In the genomic region with DNA sequence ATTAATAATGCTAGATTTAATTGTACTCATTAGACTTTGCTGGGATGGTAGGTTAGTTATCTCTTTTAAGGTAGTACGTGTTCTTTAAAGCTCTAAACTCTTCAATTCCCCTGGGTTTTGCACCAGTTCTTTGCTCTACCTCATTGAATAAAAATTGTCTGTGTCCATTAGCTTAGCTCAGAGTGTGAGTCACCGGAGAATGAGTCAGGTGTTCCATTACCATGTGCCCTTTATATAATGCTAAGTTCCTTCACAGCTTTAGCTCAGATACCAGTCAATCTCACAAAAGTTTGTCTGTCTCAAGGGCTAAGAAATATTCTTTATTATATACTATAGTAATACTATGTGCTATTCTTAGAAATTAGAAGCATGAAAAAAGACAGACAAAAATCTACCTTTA, we compare ENCODE assay signal across 15 cellular contexts.
DNase-seq lines count a peak whose midpoint lies in the region; ATAC-seq, FAIRE-seq and TF ChIP-seq lines count a peak whose summit lies in the region.
"Had no signal": no experiment of that assay in that cellular context is flagged by ENCODE, and none has a peak within 500 bp of the region (broad histone marks: within the 10 kb centered on the region; RNA-seq: fewer than 3 reads in every experiment).

No MANE protein-coding gene starts in this region.

- H3K27ac Mint-ChIP-seq in activated T-helper 2 cell treated with anti-CD3 and anti-CD28 coated beads, Interferon-gamma antibody, Interleukin-2, Interleukin-4, amounts not matched to agents 10 μg/mL and 5 μg/mL and 100 μg/mL, durations not matched to agents 14 hours and 24 hours and 36 hours: no peak overlapping the region
- H3K27ac Mint-ChIP-seq: immature natural killer cell; stimulated activated naive B cell treated with anti-CD40 and anti-IgM and Interleukin-4, amounts not matched to agents 10 μg/mL and 1 μg/mL and 100 μg/mL, for 72 hours had no signal

- ATAC-seq in HG02885 (IDR thresholded peaks at IDR 0.05; ENCODE audit: poor library complexity, unreplicated experiment): no peak
- no peak for ATAC-seq in stimulated activated naive CD8-positive, alpha-beta T cell treated with anti-CD3 and anti-CD28 coated beads, Interleukin-15, Interleukin-2, amounts not matched to agents 100 U/mL and 50 U/mL, for 24 hours
- ATAC-seq in HG03097 (IDR thresholded peaks at IDR 0.05; ENCODE audit: low FRiP score, unreplicated experiment): no peak
- ATAC-seq: stimulated activated naive B cell treated with anti-CD40 and anti-IgM and Interleukin-4, amounts not matched to agents 10 μg/mL and 1 μg/mL and 100 μg/mL, for 72 hours had no signal

- H3K9me3 ChIP-seq in keratinocyte (ENCODE audit: control insufficient read depth, low read depth, low read length): no peaks in the 10 kb centered on the region
- H3K9me3 ChIP-seq: Peyer's patch, sigmoid colon had no signal

- H3K27ac ChIP-seq in keratinocyte (ENCODE audit: control insufficient read depth, insufficient read depth, low read length): no peak overlapping the region
- H3K27ac ChIP-seq: Peyer's patch, sigmoid colon had no signal

- no peaks in the 10 kb centered on the region for H3K79me2 ChIP-seq in keratinocyte (ENCODE audit: control insufficient read depth, insufficient read depth, low read length)

- H4K20me1 ChIP-seq in keratinocyte (ENCODE audit: control insufficient read depth, extremely low read depth, insufficient read depth, low read length): no peaks in the 10 kb centered on the region

- in situ Hi-C loops in astrocyte of the spinal cord (cut with HindIII; ENCODE audit: low sequenced_read_pairs): no loop called here

- intact Hi-C loops in activated T-helper 2 cell treated with anti-CD3 and anti-CD28 coated beads, Interferon-gamma antibody, Interleukin-2, Interleukin-4, amounts not matched to agents 10 μg/mL and 5 μg/mL and 100 μg/mL, durations not matched to agents 14 hours and 24 hours and 36 hours (cut with micrococcal nuclease): no loop called here

- H3K4me1 ChIP-seq in keratinocyte (ENCODE audit: control insufficient read depth, extremely low read depth, insufficient read depth, low read length): peaks cover 8% of the 10 kb centered on the region

- no peaks in the 10 kb centered on the region for H3K27me3 ChIP-seq in keratinocyte (ENCODE audit: control insufficient read depth, extremely low read depth, insufficient read depth, low read length)
- H3K27me3 ChIP-seq: Peyer's patch, sigmoid colon had no signal

- POLR2A ChIA-PET in AG04449 (lab: Yijun Ruan, JAX): interaction anchor here (1.1 to 1.2 kb wide), 2 partner anchors 11 to 14 kb away, joined by 3 to 4 read pairs; no protein-coding TSS in a partner anchor

- H3K9me3 Mint-ChIP-seq in activated T-helper 2 cell treated with anti-CD3 and anti-CD28 coated beads, Interferon-gamma antibody, Interleukin-2, Interleukin-4, amounts not matched to agents 10 μg/mL and 5 μg/mL and 100 μg/mL, durations not matched to agents 14 hours and 24 hours and 36 hours: no peaks in the 10 kb centered on the region

- TF ChIP-seq CTCF in AG04449 (IDR thresholded peaks at IDR 0.05; ENCODE audit: insufficient read depth, low read length, missing control alignments) (no peak), astrocyte of the spinal cord (IDR thresholded peaks at IDR 0.05; ENCODE audit: low read depth, low read length) (no peak), keratinocyte (optimal IDR thresholded peaks at IDR 0.05 in 1 of 3, IDR thresholded peaks at IDR 0.05 in 1 of 3, conservative IDR thresholded peaks at IDR 0.05 in 1 of 3; ENCODE audit: extremely low read depth in 1 of 3, insufficient read depth in 2 of 3, low read length in 3 of 3) (no peak)

- H3K9me1 ChIP-seq in keratinocyte (ENCODE audit: control insufficient read depth, extremely low read depth, insufficient read depth, low read length): no peaks in the 10 kb centered on the region

- H3K4me3 ChIP-seq in AG04449 (ENCODE audit: low read depth, low read length): no peak overlapping the region
- no peak overlapping the region for H3K4me3 ChIP-seq in astrocyte of the spinal cord (ENCODE audit: low read depth, low read length)
- no peak overlapping the region for H3K4me3 ChIP-seq in keratinocyte (ENCODE audit: control insufficient read depth in 2 of 3, extremely low read depth in 1 of 3, insufficient read depth in 2 of 3, low read depth in 1 of 3, low read length in 3 of 3)
- H3K4me3 ChIP-seq: Peyer's patch, sigmoid colon had no signal

- peak; percentile 88 for FAIRE-seq in keratinocyte (lab: Jason Lieb, UNC)

- H3K36me3 Mint-ChIP-seq in activated T-helper 2 cell treated with anti-CD3 and anti-CD28 coated beads, Interferon-gamma antibody, Interleukin-2, Interleukin-4, amounts not matched to agents 10 μg/mL and 5 μg/mL and 100 μg/mL, durations not matched to agents 14 hours and 24 hours and 36 hours (ENCODE audit: low read depth): no peaks in the 10 kb centered on the region
- H3K36me3 Mint-ChIP-seq: stimulated activated naive B cell treated with anti-CD40 and anti-IgM and Interleukin-4, amounts not matched to agents 10 μg/mL and 1 μg/mL and 100 μg/mL, for 72 hours had no signal

- H3K9ac ChIP-seq in keratinocyte (ENCODE audit: control insufficient read depth, extremely low read depth, insufficient read depth, low read length): no peak overlapping the region

- no peaks in the 10 kb centered on the region for H3K36me3 ChIP-seq in keratinocyte (ENCODE audit: control insufficient read depth in 2 of 2, extremely low read depth in 1 of 2, insufficient read depth in 2 of 2, low read length in 2 of 2)
- H3K36me3 ChIP-seq: Peyer's patch, sigmoid colon had no signal

- no peak overlapping the region for H3K4me2 ChIP-seq in keratinocyte (ENCODE audit: control insufficient read depth, extremely low read depth, insufficient read depth, low read depth, low read length)

- no peaks in the 10 kb centered on the region for H3K27me3 Mint-ChIP-seq in activated T-helper 2 cell treated with anti-CD3 and anti-CD28 coated beads, Interferon-gamma antibody, Interleukin-2, Interleukin-4, amounts not matched to agents 10 μg/mL and 5 μg/mL and 100 μg/mL, durations not matched to agents 14 hours and 24 hours and 36 hours (ENCODE audit: low read depth)
- H3K27me3 Mint-ChIP-seq: stimulated activated naive B cell treated with anti-CD40 and anti-IgM and Interleukin-4, amounts not matched to agents 10 μg/mL and 1 μg/mL and 100 μg/mL, for 72 hours had no signal

- no peak overlapping the region for H2AFZ ChIP-seq in keratinocyte (ENCODE audit: control insufficient read depth, low read length)

- DNase-seq in AG04449 (ENCODE audit: low read depth, low spot score) (peak; percentile 76), HT-29 (ENCODE audit: low spot score) (peak; percentile 46), astrocyte of the spinal cord (ENCODE audit: low read depth, low spot score) (peak; percentile 94), keratinocyte (ENCODE audit: low read depth, low spot score) (peak; percentile 49)
- no peak for DNase-seq in stimulated activated naive CD8-positive, alpha-beta T cell treated with anti-CD3 and anti-CD28 coated beads, Interleukin-15, Interleukin-2, amounts not matched to agents 100 U/mL and 50 U/mL, for 24 hours
- no peak for DNase-seq in activated T-helper 2 cell treated with anti-CD3 and anti-CD28 coated beads, Interferon-gamma antibody, Interleukin-2, Interleukin-4, amounts not matched to agents 10 μg/mL and 5 μg/mL and 100 μg/mL, durations not matched to agents 14 hours and 24 hours and 36 hours (ENCODE audit: low spot score)
- DNase-seq: activated CD4-positive, alpha-beta T cell treated with anti-CD3 and anti-CD28 coated beads, Interleukin-2, amount 50 U/mL, for 48 hours; cerebellar nuclear complex; COR-L47; immature natural killer cell; sigmoid colon; stimulated activated naive B cell treated with anti-CD40 and anti-IgM and Interleukin-4, amounts not matched to agents 10 μg/mL and 1 μg/mL and 100 μg/mL, for 72 hours had no signal

- dilution Hi-C loops in keratinocyte (cut with MboI; ENCODE audit: extremely low pct_ligation_motif_present, low sequenced_read_pairs): no loop called here

- H3K4me1 Mint-ChIP-seq in activated T-helper 2 cell treated with anti-CD3 and anti-CD28 coated beads, Interferon-gamma antibody, Interleukin-2, Interleukin-4, amounts not matched to agents 10 μg/mL and 5 μg/mL and 100 μg/mL, durations not matched to agents 14 hours and 24 hours and 36 hours (ENCODE audit: low read depth): no peaks in the 10 kb centered on the region
- H3K4me1 Mint-ChIP-seq: immature natural killer cell; stimulated activated naive B cell treated with anti-CD40 and anti-IgM and Interleukin-4, amounts not matched to agents 10 μg/mL and 1 μg/mL and 100 μg/mL, for 72 hours had no signal

- CTCF ChIA-PET in AG04449 (lab: Yijun Ruan, JAX): interaction anchor here (1.2 to 3.6 kb wide), 3 partner anchors 9 to 149 kb away, joined by 3 to 15 read pairs (median 5); no protein-coding TSS in a partner anchor

- H3K4me3 Mint-ChIP-seq in activated T-helper 2 cell treated with anti-CD3 and anti-CD28 coated beads, Interferon-gamma antibody, Interleukin-2, Interleukin-4, amounts not matched to agents 10 μg/mL and 5 μg/mL and 100 μg/mL, durations not matched to agents 14 hours and 24 hours and 36 hours (ENCODE audit: low read depth): no peak overlapping the region
- H3K4me3 Mint-ChIP-seq: immature natural killer cell; stimulated activated naive B cell treated with anti-CD40 and anti-IgM and Interleukin-4, amounts not matched to agents 10 μg/mL and 1 μg/mL and 100 μg/mL, for 72 hours had no signal

Comparison
In these comparisons a context has a peak if more than half of its experiments do, and no peak if none do; other contexts are left out.
1. DNase-seq: peak in AG04449 (single experiment), HT-29 (single experiment), astrocyte of the spinal cord (single experiment) and keratinocyte (single experiment); none in stimulated activated naive CD8-positive, alpha-beta T cell treated with anti-CD3 and anti-CD28 coated beads, Interleukin-15, Interleukin-2, amounts not matched to agents 100 U/mL and 50 U/mL, for 24 hours (single experiment) and activated T-helper 2 cell treated with anti-CD3 and anti-CD28 coated beads, Interferon-gamma antibody, Interleukin-2, Interleukin-4, amounts not matched to agents 10 μg/mL and 5 μg/mL and 100 μg/mL, durations not matched to agents 14 hours and 24 hours and 36 hours (single experiment).